In the genomic region with DNA sequence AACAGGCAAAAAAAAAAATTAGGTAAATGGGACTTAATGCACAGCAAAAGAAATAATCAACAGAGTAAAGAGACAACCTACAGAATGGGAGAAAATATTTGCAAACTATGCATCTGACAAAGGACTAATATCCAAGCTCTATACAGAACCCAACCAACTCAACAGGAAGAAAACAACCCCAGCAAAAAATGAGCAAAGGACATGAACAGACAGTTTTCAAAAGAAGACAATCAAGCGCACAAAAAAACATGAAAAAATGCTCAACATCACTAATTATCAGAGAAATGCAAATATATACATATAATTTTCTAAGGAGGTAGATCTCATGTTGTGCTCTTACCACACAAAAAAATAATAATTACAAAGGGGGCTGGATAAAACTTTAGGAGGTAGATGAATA, we compare ENCODE assay signal across 22 cellular contexts.
"Had no signal": no experiment of that assay in that cellular context is flagged by ENCODE, and none has a peak within 500 bp of the region (broad histone marks: within the 10 kb centered on the region; RNA-seq: fewer than 3 reads in every experiment).

No MANE protein-coding gene starts in this region.

- DNase-seq: IMR-90, Kasumi-1, MM.1S, NCI-H1092 treated with DMSO at 0.1 percent for 48 hours, NCI-H1436, NCI-H187, NCI-H2029, NCI-H2081 treated with DMSO at 0.1 percent for 48 hours, NCI-H2171, NCI-H226, NCI-H446, NCI-H510A, NCI-H524 treated with DMSO at 0.1 percent for 48 hours, NCI-H69, NCI-H774, Right ventricle myocardium superior, RPMI8226, SIG-M5 had no signal

- H3K9me3 ChIP-seq: SJSA1 had no signal

- H3K36me3 ChIP-seq: SJSA1 had no signal

- H3K4me2 ChIP-seq: KMS-11 had no signal

- H3K4me1 ChIP-seq: SJSA1 had no signal

- H3K9ac ChIP-seq: KMS-11 had no signal

- H3K4me3 ChIP-seq: SJSA1, SK-N-MC had no signal

- H3K27ac ChIP-seq: KMS-11, SJSA1, SK-N-MC had no signal

- H3K27me3 ChIP-seq: SJSA1 had no signal

- ATAC-seq: HepG2 had no signal
